ENCODE assay signal across 8 cellular contexts in the genomic region with DNA sequence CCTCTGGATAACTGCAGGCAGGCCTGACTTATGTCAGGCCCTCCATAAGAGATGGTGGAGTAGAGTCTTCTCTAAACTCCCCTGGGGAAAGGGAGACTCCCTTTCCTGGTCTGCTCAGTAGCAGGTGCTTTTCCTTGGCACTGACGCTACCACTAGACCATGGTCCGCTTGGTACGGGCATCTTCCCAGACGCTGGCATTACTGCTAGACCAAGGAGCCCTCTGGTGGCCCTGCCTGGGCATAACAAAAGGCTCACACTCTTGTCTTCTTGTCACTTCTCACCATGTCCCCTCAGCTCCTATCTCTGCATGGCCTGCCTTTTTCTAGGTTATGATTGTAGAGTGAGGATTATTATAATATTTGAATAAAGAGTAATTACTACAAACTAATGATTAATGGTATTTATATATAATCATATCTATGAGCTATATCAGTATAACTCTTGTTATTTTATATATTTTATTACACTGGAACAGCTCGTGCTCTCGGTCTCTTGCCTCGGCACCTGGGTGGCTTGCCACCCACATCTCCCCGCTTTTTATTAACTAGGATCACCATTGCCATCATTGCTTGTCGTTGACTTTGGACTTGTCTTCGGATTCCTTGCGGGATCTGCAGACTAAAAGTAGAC. TPM values are rescaled to one million over a fixed set of nuclear protein-coding genes. Genes with fewer than 3 reads are reported as not detected.
DNase-seq lines count a peak whose midpoint lies in the region; ATAC-seq, FAIRE-seq and TF ChIP-seq lines count a peak whose summit lies in the region.

No MANE protein-coding gene starts in this region.

- H3K79me2 ChIP-seq in DND-41 (ENCODE audit: insufficient read depth, low read length) = no peaks in the 10 kb centered on the region

- peak; percentile 67 for DNase-seq in DND-41
- DNase-seq in NCI-H1105 (lab: John Stamatoyannopoulos, UW) = peak; percentile 64
- DNase-seq in T-helper 17 cell = peak; percentile 23 to 57 (median 26)
- DNase-seq in astrocyte of the spinal cord (ENCODE audit: low read depth, low spot score) = peak; percentile 44
- DNase-seq in stimulated activated CD4-positive, alpha-beta T cell treated with anti-CD3 and anti-CD28 coated beads, Interleukin-2, amount 100 ng/mL, for 4 hours (ENCODE audit: low read depth) = peak; percentile 54
- DNase-seq in HPDE6-E6E7 (ENCODE audit: extremely low spot score) = no peak

- no peak overlapping the region for H3K9ac ChIP-seq in DND-41 (ENCODE audit: low read depth, low read length)

- FAIRE-seq in islet of Langerhans (lab: Jason Lieb, UNC) = peak; percentile 43

- no peaks in the 10 kb centered on the region for H3K9me3 ChIP-seq in DND-41 (ENCODE audit: insufficient read depth, low read length, severe bottlenecking)
- H3K9me3 ChIP-seq in T-helper 17 cell (ENCODE audit: control insufficient read depth, low read length, poor library complexity, severe bottlenecking) = no peaks in the 10 kb centered on the region

- H3K4me2 ChIP-seq in DND-41 (ENCODE audit: insufficient read depth, low read length) = no peak overlapping the region

- no peak overlapping the region for H3K27ac ChIP-seq in DND-41 (ENCODE audit: low read length)

- H2AFZ ChIP-seq in DND-41 (ENCODE audit: low read depth, low read length) = no peak overlapping the region

- H3K4me1 Mint-ChIP-seq in T-helper 17 cell = peaks cover 12% of the 10 kb centered on the region

- H3K27me3 ChIP-seq in DND-41 (ENCODE audit: insufficient read depth, low read length, poor library complexity) = no peaks in the 10 kb centered on the region

- H3K4me1 ChIP-seq in DND-41 (ENCODE audit: insufficient read depth, low read length) = peaks cover 3% of the 10 kb centered on the region

- no peak overlapping the region for H3K4me3 Mint-ChIP-seq in T-helper 17 cell

- H3K36me3 ChIP-seq in DND-41 (ENCODE audit: insufficient read depth, low read length) = no peaks in the 10 kb centered on the region

- H3K27ac Mint-ChIP-seq in T-helper 17 cell = no peak overlapping the region

- TF ChIP-seq CTCF in DND-41 (IDR thresholded peaks at IDR 0.05; ENCODE audit: borderline replicate concordance, extremely low read depth, low read length, poor library complexity, severe bottlenecking) (peak; percentile 75), astrocyte of the spinal cord (IDR thresholded peaks at IDR 0.05; ENCODE audit: low read depth, low read length) (peak; percentile 81)

- H3K27me3 Mint-ChIP-seq in T-helper 17 cell = peaks cover 27% of the 10 kb centered on the region

- H4K20me1 ChIP-seq in DND-41 (ENCODE audit: insufficient read depth, low read length) = no peaks in the 10 kb centered on the region

- ATAC-seq in DND-41 (ENCODE audit: insufficient read depth, low read depth) (0 out of 3 replicates have a peak, but pooled peaks have one; percentile 35), T-helper 17 cell (no peak), GM19397 (IDR thresholded peaks at IDR 0.05; ENCODE audit: unreplicated experiment) (no peak)

- in situ Hi-C loops in astrocyte of the spinal cord (cut with HindIII; ENCODE audit: low sequenced_read_pairs) = no loop called here

- H3K4me3 ChIP-seq in DND-41 (ENCODE audit: low read depth in 1 of 2, low read length in 2 of 2) (no peak overlapping the region), astrocyte of the spinal cord (ENCODE audit: low read depth, low read length) (no peak overlapping the region)

- H3K36me3 Mint-ChIP-seq in T-helper 17 cell (ENCODE audit: low read depth) = peaks cover 2% of the 10 kb centered on the region

RNA-seq across cellular contexts. Expression of a gene that starts 59.8 kb away (rescaled TPM):
- total RNA-seq in T-helper 17 cell = 1 to 10 TPM; 1.1 to 2.0 TPM
